11 cellular contexts compared by ENCODE assay signal in the genomic region with DNA sequence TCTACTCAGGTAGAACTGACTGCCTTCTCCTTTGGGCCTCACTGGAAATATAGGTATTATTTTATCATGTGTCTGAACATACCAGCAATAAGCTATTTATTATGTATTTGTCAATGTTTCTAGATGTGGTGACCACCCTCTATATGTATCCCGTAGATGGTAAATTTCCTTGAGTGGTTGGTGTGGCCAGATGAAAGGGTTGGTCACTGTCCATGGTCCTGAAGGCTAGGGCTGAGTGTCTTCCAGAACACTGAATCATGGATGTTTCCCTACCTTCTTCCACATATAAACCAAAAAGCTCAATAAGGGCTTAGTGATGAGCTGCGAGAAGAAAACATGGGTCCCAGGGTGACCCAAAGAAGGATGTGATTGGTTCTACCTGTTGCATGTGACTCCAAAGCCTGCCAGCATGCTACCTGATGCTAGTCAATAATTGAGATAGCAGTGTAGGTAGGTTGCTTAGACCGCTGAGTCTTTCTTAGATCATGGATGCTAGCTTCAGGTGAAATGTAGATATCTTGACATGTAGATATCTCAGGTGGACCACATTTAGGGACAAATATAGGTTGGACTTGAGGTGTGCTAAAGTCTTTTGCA.
A peak's percentile ranks its signal among the peaks of the same experiment; 100 is the strongest.
DNase-seq lines count a peak whose midpoint lies in the region; TF ChIP-seq lines count a peak whose summit lies in the region.
"Had no signal": no experiment of that assay in that cellular context is flagged by ENCODE, and none has a peak within 500 bp of the region (broad histone marks: within the 10 kb centered on the region; RNA-seq: fewer than 3 reads in every experiment).

No MANE protein-coding gene starts in this region.

- BruUV-seq in mammary epithelial cell (replicated peaks; lab: Mats Ljungman, UMichigan): no TSS peak

- no peak overlapping the region for H2AFZ ChIP-seq in mammary epithelial cell (ENCODE audit: low read depth, low read length)

- no peaks in the 10 kb centered on the region for H3K79me2 ChIP-seq in mammary epithelial cell (ENCODE audit: insufficient read depth, low read length)

- dilution Hi-C loops in mammary epithelial cell (cut with HindIII; ENCODE audit: low sequenced_read_pairs): no loop called here

- no peaks in the 10 kb centered on the region for H4K20me1 ChIP-seq in mammary epithelial cell (ENCODE audit: insufficient read depth, low read length)

- peaks cover 3% of the 10 kb centered on the region for H3K9me3 Mint-ChIP-seq in chondrocyte (ENCODE audit: low read depth)

- H3K9me3 ChIP-seq in mammary epithelial cell (replicated peaks; ENCODE audit: insufficient read depth, low read length): no peaks in the 10 kb centered on the region
- H3K9me3 ChIP-seq: mucosa of descending colon, uterus had no signal

- TF ChIP-seq CTCF in GM13976 (IDR thresholded peaks at IDR 0.05; ENCODE audit: borderline replicate concordance, control extremely low read depth, extremely low read depth, insufficient read depth, missing control alignments) (no peak), mammary epithelial cell (conservative IDR thresholded peaks at IDR 0.05 in 1 of 2, IDR thresholded peaks at IDR 0.05 in 1 of 2; ENCODE audit: extremely low read depth in 1 of 2, insufficient read depth in 1 of 2, low read depth in 1 of 2, low read length in 2 of 2) (no peak), chondrocyte (IDR thresholded peaks at IDR 0.05) (no peak)

- CTCF ChIA-PET in mammary epithelial cell (lab: Charles Lee; ENCODE audit: low non-redundant PET): interaction anchor here (0.7 kb wide), 1 partner anchor 61 kb away, joined by 5 read pairs; no protein-coding TSS in a partner anchor

- no peaks in the 10 kb centered on the region for H3K36me3 ChIP-seq in mammary epithelial cell (ENCODE audit: insufficient read depth, low read length)
- H3K36me3 ChIP-seq: uterus had no signal

- H3K9ac ChIP-seq in mammary epithelial cell (ENCODE audit: insufficient read depth, low read length): no peak overlapping the region

- H3K27ac ChIP-seq in mammary epithelial cell (ENCODE audit: insufficient read depth, low read depth, low read length): no peak overlapping the region
- H3K27ac ChIP-seq: uterus had no signal

- no peak overlapping the region for H3K27ac Mint-ChIP-seq in chondrocyte (ENCODE audit: unreplicated experiment)

- no peaks in the 10 kb centered on the region for H3K27me3 ChIP-seq in mammary epithelial cell (ENCODE audit: insufficient read depth, low read length)
- H3K27me3 ChIP-seq: uterus had no signal

- no peak overlapping the region for H3K4me2 ChIP-seq in mammary epithelial cell (ENCODE audit: insufficient read depth, low read depth, low read length)

- H3K4me3 Mint-ChIP-seq in chondrocyte (ENCODE audit: unreplicated experiment): no peak overlapping the region

- peaks cover 4% of the 10 kb centered on the region for H3K27me3 Mint-ChIP-seq in chondrocyte (ENCODE audit: low read depth)

- 57% methylated on average over 3 of the region's 3 CpGs for WGBS in mammary epithelial cell (ENCODE audit: low coverage, missing lambda C conversion rate)

- H3K4me3 ChIP-seq in mammary epithelial cell (replicated peaks in 1 of 3; ENCODE audit: insufficient read depth in 1 of 3, low read depth in 2 of 3, low read length in 3 of 3): no peak overlapping the region
- H3K4me3 ChIP-seq: mucosa of descending colon, uterus had no signal

- H3K36me3 Mint-ChIP-seq in chondrocyte (ENCODE audit: low read depth): no peaks in the 10 kb centered on the region

- in situ Hi-C loops in GM13976 (cut with MboI; ENCODE audit: low sequenced_read_pairs, unreplicated experiment): no loop called here
- in situ Hi-C loops in mammary epithelial cell (cut with MboI; ENCODE audit: low sequenced_read_pairs in 2 of 2): no loop called here

- DNase-seq in GM13976 (ENCODE audit: low spot score) (peak; percentile 31), Kasumi-1 (lab: John Stamatoyannopoulos, UW) (peak; percentile 1 to 7), mammary epithelial cell (peak; percentile 30), mucosa of gallbladder (ENCODE audit: low spot score) (peak; percentile 29), NCI-H748 (lab: John Stamatoyannopoulos, UW; ENCODE audit: unreplicated experiment) (no peak), cerebellar nuclear complex (lab: John Stamatoyannopoulos, UW) (no peak), chondrocyte (ENCODE audit: low spot score) (no peak)
- DNase-seq: effector memory CD4-positive, alpha-beta T cell; stimulated activated CD4-positive, alpha-beta T cell treated with anti-CD3 and anti-CD28 coated beads, Interleukin-4, amount 100 ng/mL, for 1 hour; uterus had no signal

- intact Hi-C loops in mammary epithelial cell (cut with micrococcal nuclease): no loop called here

- peaks cover 6% of the 10 kb centered on the region for H3K4me1 ChIP-seq in mammary epithelial cell (ENCODE audit: insufficient read depth, low read length)
- H3K4me1 ChIP-seq: uterus had no signal

- H3K4me1 Mint-ChIP-seq in chondrocyte (ENCODE audit: low read depth): no peaks in the 10 kb centered on the region

Comparison
In these comparisons a context has a peak if more than half of its experiments do, and no peak if none do; other contexts are left out.
1. DNase-seq: peak in GM13976 (single experiment), Kasumi-1 (2 of 2), mammary epithelial cell (single experiment) and mucosa of gallbladder (single experiment); none in NCI-H748 (single experiment), cerebellar nuclear complex (0 of 2) and chondrocyte (single experiment).